In the genomic region with DNA sequence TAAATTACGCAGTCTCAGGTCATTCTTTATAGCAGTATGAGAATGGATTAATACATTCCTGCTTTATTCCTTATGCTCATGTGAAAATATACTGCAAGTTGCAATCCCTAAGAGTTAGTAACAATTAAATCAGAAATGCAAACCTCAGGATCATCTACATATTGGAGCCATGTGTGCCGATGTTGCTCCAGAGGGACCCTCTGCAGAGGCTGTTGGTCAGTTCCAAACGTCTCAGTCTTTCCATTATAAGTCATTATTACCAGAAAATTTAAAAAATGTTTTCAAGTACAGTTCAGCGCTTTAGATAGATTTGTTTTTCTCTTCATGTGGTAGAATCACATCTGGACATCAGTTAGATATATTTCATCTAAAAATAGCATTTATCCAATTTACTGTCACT, we compare ENCODE assay signal across 33 cellular contexts. TPM values are rescaled to one million over a fixed set of nuclear protein-coding genes. Genes with fewer than 3 reads are reported as not detected.
"Had no signal": no experiment of that assay in that cellular context is flagged by ENCODE, and none has a peak within 500 bp of the region (broad histone marks: within the 10 kb centered on the region; RNA-seq: fewer than 3 reads in every experiment).

No MANE protein-coding gene starts in this region.

- H3K27ac ChIP-seq: gastrocnemius medialis, hepatocyte, parathyroid adenoma, psoas muscle, sigmoid colon, thyroid gland, WERI-Rb-1 had no signal

- DNase-seq: activated CD4-positive, alpha-beta memory T cell treated with anti-CD3 and anti-CD28 coated beads for 36 hours; activated CD4-positive, alpha-beta T cell treated with anti-CD3 and anti-CD28 coated beads for 48 hours; activated CD8-positive, alpha-beta memory T cell treated with anti-CD3 and anti-CD28 coated beads, Interleukin-2, amount 50 U/mL, for 4 hours; activated gamma-delta T cell treated with Interleukin-2 at 50 U/mL for 16 hours; activated naive CD4-positive, alpha-beta T cell treated with anti-CD3 and anti-CD28 coated beads, Interleukin-2, amount 50 U/mL, for 16 hours; activated T-cell treated with anti-CD3 and anti-CD28 coated beads, Interleukin-2, amount 50 U/mL, for 1 hour; amniotic stem cell; caudate nucleus; cortex of kidney; gastrocnemius medialis; glutamatergic neuron; islet precursor cell; left ventricle myocardium superior; mammary epithelial cell; midbrain; naive thymus-derived CD4-positive, alpha-beta T cell; nucleus accumbens; psoas muscle; sigmoid colon; small intestine; stimulated activated CD4-positive, alpha-beta T cell treated with anti-CD3 and anti-CD28 coated beads, Interleukin-4, amount 100 ng/mL, for 4 hours; stimulated activated CD8-positive, alpha-beta memory T cell treated with anti-CD3 and anti-CD28 coated beads, Interleukin-4, amount 100 ng/mL, for 48 hours; stimulated activated naive CD8-positive, alpha-beta T cell treated with anti-CD3 and anti-CD28 coated beads, Interleukin-15, amount 100 ng/mL, for 72 hours; T-helper 17 cell; T1000; thyroid gland; WERI-Rb-1 had no signal

- H3K27me3 ChIP-seq: gastrocnemius medialis, hepatocyte, sigmoid colon, thyroid gland had no signal

- FAIRE-seq: astrocyte, small intestine had no signal

- H3K9me3 ChIP-seq: gastrocnemius medialis, psoas muscle, sigmoid colon, thyroid gland had no signal

- H3K4me3 ChIP-seq: gastrocnemius medialis, hepatocyte, psoas muscle, sigmoid colon, thyroid gland had no signal

- H3K79me2 ChIP-seq: hepatocyte, parathyroid adenoma had no signal

- H3K36me3 ChIP-seq: gastrocnemius medialis, sigmoid colon, thyroid gland, WERI-Rb-1 had no signal

- H3K9ac ChIP-seq: parathyroid adenoma had no signal

- H3K4me2 ChIP-seq: hepatocyte had no signal

- H2AFZ ChIP-seq: hepatocyte, parathyroid adenoma had no signal

- H3K4me1 ChIP-seq: gastrocnemius medialis, psoas muscle, sigmoid colon, thyroid gland had no signal

RNA-seq across cellular contexts. Expression of gene MARCHF10, which starts 45.9 kb away (rescaled TPM):
- total RNA-seq: activated CD4-positive, alpha-beta memory T cell treated with anti-CD3 and anti-CD28 coated beads for 36 hours; activated CD8-positive, alpha-beta memory T cell treated with anti-CD3 and anti-CD28 coated beads for 36 hours; activated T-helper 1 cell treated with anti-CD3 and anti-CD28 coated beads, Interleukin-12 subunit alpha, Interleukin-12 subunit beta, Interleukin-2, Interleukin-4 antibody, amounts not matched to agents 30 ng/mL and 10 ng/mL and 1 ng/mL, durations not matched to agents 14 hours and 24 hours and 36 hours; astrocyte; esophagus mucosa; gastrocnemius medialis; hepatocyte; left ventricle myocardium superior; psoas muscle had no signal
